Comparison of ENCODE assay signal across 15 cellular contexts in the genomic region with DNA sequence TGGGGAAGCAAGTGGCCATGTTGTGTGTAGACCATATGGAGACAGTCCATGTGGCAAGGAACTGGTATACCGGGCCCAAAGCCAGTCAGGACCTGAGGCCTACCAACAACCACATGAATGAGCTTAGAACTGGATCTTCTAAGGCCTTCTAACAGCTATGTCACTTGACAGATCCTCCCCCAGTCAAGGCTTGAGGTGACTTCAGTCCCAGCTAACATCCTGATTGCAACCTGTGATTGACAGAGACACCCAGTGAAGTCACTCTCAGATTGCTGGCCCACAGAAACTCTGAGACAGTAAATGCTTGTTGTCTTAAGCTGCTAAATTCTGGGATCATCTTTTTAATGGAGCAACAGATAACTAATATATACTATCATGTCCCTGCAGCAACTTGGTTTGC. TPM values are rescaled to one million over a fixed set of nuclear protein-coding genes. Genes with fewer than 3 reads are reported as not detected.
DNase-seq lines count a peak whose midpoint lies in the region; ATAC-seq and TF ChIP-seq lines count a peak whose summit lies in the region.
"Had no signal": no experiment of that assay in that cellular context is flagged by ENCODE, and none has a peak within 500 bp of the region (broad histone marks: within the 10 kb centered on the region; RNA-seq: fewer than 3 reads in every experiment).

No MANE protein-coding gene starts in this region.

- no peaks in the 10 kb centered on the region for H3K9me3 ChIP-seq in uterus
- H3K9me3 ChIP-seq: ascending aorta, sigmoid colon had no signal

- H3K27me3 Mint-ChIP-seq in activated CD8-positive, alpha-beta T cell treated with anti-CD3 and anti-CD28 coated beads for 36 hours: no peaks in the 10 kb centered on the region
- no peaks in the 10 kb centered on the region for H3K27me3 Mint-ChIP-seq in activated CD8-positive, alpha-beta T cell treated with anti-CD3 and anti-CD28 coated beads, Interleukin-2, amount 10 ng/mL, durations not matched to agents 7 days and 5 days (ENCODE audit: low read depth)

- no peak overlapping the region for H3K27ac ChIP-seq in uterus
- H3K27ac ChIP-seq: ascending aorta, sigmoid colon had no signal

- no peak for DNase-seq in activated CD8-positive, alpha-beta T cell treated with anti-CD3 and anti-CD28 coated beads for 36 hours
- DNase-seq in activated CD8-positive, alpha-beta T cell treated with anti-CD3 and anti-CD28 coated beads, Interleukin-2, amount 10 ng/mL, durations not matched to agents 7 days and 5 days: no peak
- DNase-seq in uterus (no peak), NCI-H2227 (lab: John Stamatoyannopoulos, UW; ENCODE audit: unreplicated experiment) (no peak), NCI-H2171 (lab: John Stamatoyannopoulos, UW) (no peak), occipital lobe (lab: John Stamatoyannopoulos, UW) (no peak)
- DNase-seq: Calu3; effector CD8-positive, alpha-beta T cell; left cardiac atrium; NCI-H1436 treated with DMSO at 0.1 percent for 48 hours; sigmoid colon had no signal

- CTCF ChIA-PET in activated CD8-positive, alpha-beta T cell treated with anti-CD3 and anti-CD28 coated beads for 36 hours (lab: Charles Lee): interaction anchor here (0.8 to 1.4 kb wide), 4 partner anchors 11 to 762 kb away, joined by 3 to 4 read pairs (median 4); no protein-coding TSS in a partner anchor
- CTCF ChIA-PET in activated CD8-positive, alpha-beta T cell treated with anti-CD3 and anti-CD28 coated beads, Interleukin-2, amount 10 ng/mL, durations not matched to agents 7 days and 5 days (lab: Charles Lee): interaction anchor here (0.9 to 2.3 kb wide), 3 partner anchors 14 to 762 kb away, joined by 3 to 7 read pairs (median 3); no protein-coding TSS in a partner anchor

- POLR2A ChIA-PET in activated CD8-positive, alpha-beta T cell treated with anti-CD3 and anti-CD28 coated beads for 36 hours (lab: Charles Lee): interaction anchor here (0.7 to 1.6 kb wide), 2 partner anchors 10 to 30 kb away, joined by 3 read pairs; no protein-coding TSS in a partner anchor
- POLR2A ChIA-PET in activated CD8-positive, alpha-beta T cell treated with anti-CD3 and anti-CD28 coated beads, Interleukin-2, amount 10 ng/mL, durations not matched to agents 7 days and 5 days (lab: Charles Lee): interaction anchor here (1.7 kb wide), 1 partner anchor 825 kb away, joined by 5 read pairs; a partner anchor contains a TSS

- peaks cover 5% of the 10 kb centered on the region for H3K4me1 Mint-ChIP-seq in activated CD8-positive, alpha-beta T cell treated with anti-CD3 and anti-CD28 coated beads for 36 hours (ENCODE audit: low read depth)
- peaks cover 5% of the 10 kb centered on the region for H3K4me1 Mint-ChIP-seq in activated CD8-positive, alpha-beta T cell treated with anti-CD3 and anti-CD28 coated beads, Interleukin-2, amount 10 ng/mL, durations not matched to agents 7 days and 5 days (ENCODE audit: low read depth)

- H3K9me3 Mint-ChIP-seq in activated CD8-positive, alpha-beta T cell treated with anti-CD3 and anti-CD28 coated beads for 36 hours: no peaks in the 10 kb centered on the region
- H3K9me3 Mint-ChIP-seq in activated CD8-positive, alpha-beta T cell treated with anti-CD3 and anti-CD28 coated beads, Interleukin-2, amount 10 ng/mL, durations not matched to agents 7 days and 5 days (ENCODE audit: insufficient read depth): no peaks in the 10 kb centered on the region

- ATAC-seq in activated CD8-positive, alpha-beta T cell treated with anti-CD3 and anti-CD28 coated beads for 36 hours: peak; percentile 34
- no peak for ATAC-seq in activated CD8-positive, alpha-beta T cell treated with anti-CD3 and anti-CD28 coated beads, Interleukin-2, amount 10 ng/mL, durations not matched to agents 7 days and 5 days
- ATAC-seq in GM21619 (IDR thresholded peaks at IDR 0.05; ENCODE audit: unreplicated experiment) (peak; percentile 65), HG03135 (IDR thresholded peaks at IDR 0.05; ENCODE audit: unreplicated experiment) (peak; percentile 67)
- ATAC-seq: HepG2, left cardiac atrium had no signal

- H3K36me3 ChIP-seq in uterus: no peaks in the 10 kb centered on the region

- no peak for TF ChIP-seq CTCF in activated CD8-positive, alpha-beta T cell treated with anti-CD3 and anti-CD28 coated beads for 36 hours (IDR thresholded peaks at IDR 0.05)
- TF ChIP-seq CTCF in uterus (IDR thresholded peaks at IDR 0.05): no peak

- no peak for TF ChIP-seq POLR2A in uterus (IDR thresholded peaks at IDR 0.05)

- no peaks in the 10 kb centered on the region for H3K4me1 ChIP-seq in uterus
- H3K4me1 ChIP-seq: ascending aorta, sigmoid colon had no signal

- no peak overlapping the region for H3K4me3 ChIP-seq in uterus
- H3K4me3 ChIP-seq: ascending aorta, sigmoid colon had no signal

- H3K27ac Mint-ChIP-seq in activated CD8-positive, alpha-beta T cell treated with anti-CD3 and anti-CD28 coated beads for 36 hours: no peak overlapping the region
- H3K27ac Mint-ChIP-seq in activated CD8-positive, alpha-beta T cell treated with anti-CD3 and anti-CD28 coated beads, Interleukin-2, amount 10 ng/mL, durations not matched to agents 7 days and 5 days: no peak overlapping the region

- H3K36me3 Mint-ChIP-seq in activated CD8-positive, alpha-beta T cell treated with anti-CD3 and anti-CD28 coated beads for 36 hours (ENCODE audit: low read depth): peaks cover 31% of the 10 kb centered on the region
- peaks cover 21% of the 10 kb centered on the region for H3K36me3 Mint-ChIP-seq in activated CD8-positive, alpha-beta T cell treated with anti-CD3 and anti-CD28 coated beads, Interleukin-2, amount 10 ng/mL, durations not matched to agents 7 days and 5 days (ENCODE audit: low read depth)

- no peaks in the 10 kb centered on the region for H3K27me3 ChIP-seq in uterus
- H3K27me3 ChIP-seq: ascending aorta, sigmoid colon had no signal

- intact Hi-C loops in activated CD8-positive, alpha-beta T cell treated with anti-CD3 and anti-CD28 coated beads for 36 hours (cut with micrococcal nuclease): no loop called here
- intact Hi-C loops in uterus (cut with DNase I; ENCODE audit: low total_unique reads): no loop called here

- H3K4me3 Mint-ChIP-seq in activated CD8-positive, alpha-beta T cell treated with anti-CD3 and anti-CD28 coated beads for 36 hours: no peak overlapping the region
- no peak overlapping the region for H3K4me3 Mint-ChIP-seq in activated CD8-positive, alpha-beta T cell treated with anti-CD3 and anti-CD28 coated beads, Interleukin-2, amount 10 ng/mL, durations not matched to agents 7 days and 5 days

RNA-seq across cellular contexts. Expression of a gene that starts 32.9 kb away (rescaled TPM):
- total RNA-seq in activated CD8-positive, alpha-beta T cell treated with anti-CD3 and anti-CD28 coated beads for 36 hours: 10 to 100 TPM; 32.1 to 33.3 TPM
- 10 to 100 TPM; 10.9 to 13.8 TPM for total RNA-seq in activated CD8-positive, alpha-beta T cell treated with anti-CD3 and anti-CD28 coated beads, Interleukin-2, amount 10 ng/mL, durations not matched to agents 7 days and 5 days
- 10 to 100 TPM; 43.5 to 85.1 (median 47.3) TPM for total RNA-seq in uterus
- total RNA-seq in occipital lobe: 40.6 TPM
